ENCODE assay signal across 8 cellular contexts in genomic region chr15:73994419-73994883, GRCh38. TPM values are rescaled to one million over a fixed set of nuclear protein-coding genes. Genes with fewer than 3 reads are reported as not detected.
DNase-seq lines count a peak whose midpoint lies in the region; ATAC-seq and TF ChIP-seq lines count a peak whose summit lies in the region.

TSS of gene PML (plus strand) at chr15:73994716. CDS start at chr15:73994813, 97 bp downstream.

- H3K9me3 Mint-ChIP-seq in dendritic cell treated with granulocyte-macrophage colony-stimulating factor and Interleukin-4, amounts not matched to agents 40 ng/mL and 50 ng/mL, for 4 days = no peaks in the 10 kb centered on the region

- peaks cover 31% of the 10 kb centered on the region for H3K36me3 Mint-ChIP-seq in dendritic cell treated with granulocyte-macrophage colony-stimulating factor and Interleukin-4, amounts not matched to agents 40 ng/mL and 50 ng/mL, for 4 days (ENCODE audit: low read depth)

- H3K27me3 ChIP-seq in BJ (ENCODE audit: control insufficient read depth, insufficient read depth, low read length) (no peaks in the 10 kb centered on the region), left lung (no peaks in the 10 kb centered on the region)

- peaks cover 7% of the 10 kb centered on the region for H3K36me3 ChIP-seq in BJ (ENCODE audit: control insufficient read depth, insufficient read depth, low read length)
- H3K36me3 ChIP-seq in left lung = peaks cover 0 to 18% of the 10 kb centered on the region in 2 donors

- POLR2A ChIA-PET in BJ (lab: Charles Lee) = interaction anchor here (0.7 kb wide), 1 partner anchor 9 kb away, joined by 10 read pairs; no protein-coding TSS in a partner anchor

- H3K4me3 ChIP-seq in BJ (ENCODE audit: low read depth, low read length) (peak within 1 kb of the TSS; percentile 88), left lung (peak within 1 kb of the TSS; percentile 87 to 94)

- H3K27ac ChIP-seq in left lung = peak within 1 kb of the TSS; percentile 91 to 93

- DNase-seq in BJ (ENCODE audit: low read depth) (peak; percentile 72), NCI-H748 (lab: John Stamatoyannopoulos, UW; ENCODE audit: unreplicated experiment) (peak; percentile 92), left lung (peak; percentile 98)
- peak; percentile 68 to 92 for DNase-seq in activated CD4-positive, alpha-beta T cell treated with anti-CD3 and anti-CD28 coated beads, Interleukin-2, amount 50 U/mL, for 24 hours (ENCODE audit: low read depth in 1 of 2, low spot score in 1 of 2)
- peak; percentile 88 to 89 for DNase-seq in stimulated activated CD4-positive, alpha-beta T cell treated with anti-CD3 and anti-CD28 coated beads, Interleukin-2, amount 100 ng/mL, for 48 hours

- H3K27me3 Mint-ChIP-seq in dendritic cell treated with granulocyte-macrophage colony-stimulating factor and Interleukin-4, amounts not matched to agents 40 ng/mL and 50 ng/mL, for 4 days = no peaks in the 10 kb centered on the region

- H3K27ac Mint-ChIP-seq in dendritic cell treated with granulocyte-macrophage colony-stimulating factor and Interleukin-4, amounts not matched to agents 40 ng/mL and 50 ng/mL, for 4 days = peak within 1 kb of the TSS; percentile 91

- CTCF ChIA-PET in BJ (lab: Yijun Ruan, JAX) = interaction anchor here (1.0 to 8.0 kb wide), 8 partner anchors 19 to 53 kb away, joined by 3 to 48 read pairs (median 5); no protein-coding TSS in a partner anchor

- intact Hi-C loops in dendritic cell treated with granulocyte-macrophage colony-stimulating factor and Interleukin-4, amounts not matched to agents 40 ng/mL and 50 ng/mL, for 4 days (cut with micrococcal nuclease) = no loop called here
- intact Hi-C loops in left lung (cut with DNase I) = no loop called here

- no peak for TF ChIP-seq CTCF in BJ (IDR thresholded peaks at IDR 0.05; ENCODE audit: insufficient read depth, low read depth, low read length)
- TF ChIP-seq CTCF in left lung (IDR thresholded peaks at IDR 0.05) = peak in 1 of 2 donors; percentile 7

- H3K4me3 Mint-ChIP-seq in dendritic cell treated with granulocyte-macrophage colony-stimulating factor and Interleukin-4, amounts not matched to agents 40 ng/mL and 50 ng/mL, for 4 days = peak within 1 kb of the TSS; percentile 97

- H3K9me3 ChIP-seq in left lung = no peaks in the 10 kb centered on the region

- peaks cover 26 to 85% of the 10 kb centered on the region in 2 donors for H3K4me1 ChIP-seq in left lung

- peaks cover 50% of the 10 kb centered on the region for H3K4me1 Mint-ChIP-seq in dendritic cell treated with granulocyte-macrophage colony-stimulating factor and Interleukin-4, amounts not matched to agents 40 ng/mL and 50 ng/mL, for 4 days (ENCODE audit: low read depth)

- peak; percentile 72 for ATAC-seq in GM19328 (IDR thresholded peaks at IDR 0.05; ENCODE audit: unreplicated experiment)
- ATAC-seq in HG03520 (IDR thresholded peaks at IDR 0.05; ENCODE audit: unreplicated experiment) = peak; percentile 68
- ATAC-seq in left lung = peak; percentile 88

RNA-seq across cellular contexts. Expression of gene PML, which starts in this region (rescaled TPM):
- 10.7 and 14.3 TPM in 2 replicates for polyA plus RNA-seq in BJ (2011; rRNA removed)
- polyA minus RNA-seq in BJ (2011; rRNA and poly(A)+ RNA removed) = 22.8 and 32.7 TPM in 2 replicates
- 10 to 100 TPM; 61.2 to 75.2 TPM for total RNA-seq in left lung

Comparison
In these comparisons a context has a peak if more than half of its experiments do, and no peak if none do; other contexts are left out.
1. Peak in every context shown above with its lines: DNase-seq, ATAC-seq, H3K4me3 ChIP-seq and H3K27ac ChIP-seq.